ENCODE assay signal across 10 cellular contexts in the genomic region with DNA sequence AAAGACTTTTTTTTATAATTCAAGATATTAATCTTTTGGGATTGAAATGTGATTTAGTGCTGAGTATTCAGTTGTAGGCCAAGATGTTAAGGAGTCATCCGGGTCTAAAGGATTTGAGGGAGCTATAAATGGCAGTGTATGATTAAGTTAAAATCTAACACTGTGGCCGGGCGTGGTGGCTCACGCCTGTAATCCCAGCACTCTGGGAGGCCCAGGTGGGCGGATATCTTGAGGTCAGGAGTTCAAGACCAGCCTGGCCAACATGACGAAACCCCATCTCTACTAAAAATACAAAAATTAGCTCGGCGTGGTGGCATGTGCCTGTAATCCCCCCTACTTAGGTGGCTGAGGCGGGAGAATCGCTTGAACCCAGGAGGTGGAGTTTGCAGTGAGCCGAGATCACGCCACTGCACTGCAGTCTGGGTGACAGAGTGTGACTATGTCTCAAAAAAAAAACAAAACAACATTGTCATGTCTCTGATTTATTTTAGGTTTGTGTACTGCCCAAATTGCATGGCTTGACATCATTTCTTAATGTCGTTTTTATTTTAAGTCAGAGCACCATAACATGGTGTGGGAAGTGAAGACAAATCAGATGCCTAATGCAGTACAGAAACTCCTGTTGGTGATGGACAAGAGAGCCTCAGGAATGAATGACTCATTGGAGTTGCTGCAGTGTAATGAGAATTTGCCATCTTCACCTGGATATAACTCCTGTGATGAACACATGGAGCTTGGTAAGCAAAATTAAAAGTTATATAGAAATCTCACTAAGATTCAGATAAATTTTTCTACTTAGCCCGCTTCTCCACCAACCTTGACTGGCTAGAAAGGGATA. TPM values are rescaled to one million over a fixed set of nuclear protein-coding genes. Genes with fewer than 3 reads are reported as not detected.
A peak's percentile ranks its signal among the peaks of the same experiment; 100 is the strongest.
DNase-seq lines count a peak whose midpoint lies in the region; ATAC-seq and TF ChIP-seq lines count a peak whose summit lies in the region.
"Had no signal": no experiment of that assay in that cellular context is flagged by ENCODE, and none has a peak within 500 bp of the region (broad histone marks: within the 10 kb centered on the region; RNA-seq: fewer than 3 reads in every experiment).

No MANE protein-coding gene starts in this region.

- peaks cover 68% of the 10 kb centered on the region for H3K4me1 Mint-ChIP-seq in activated T-cell treated with anti-CD3 and anti-CD28 coated beads, Interleukin-2, amount 50 U/mL, for 24 hours (ENCODE audit: low read depth)
- peaks cover 33% of the 10 kb centered on the region for H3K4me1 Mint-ChIP-seq in stimulated activated memory B cell treated with anti-CD40 and anti-IgM and Interleukin-4, amounts not matched to agents 10 μg/mL and 1 μg/mL and 100 μg/mL, for 72 hours

- no peaks in the 10 kb centered on the region for H3K27me3 Mint-ChIP-seq in activated T-cell treated with anti-CD3 and anti-CD28 coated beads, Interleukin-2, amount 50 U/mL, for 24 hours
- no peaks in the 10 kb centered on the region for H3K27me3 Mint-ChIP-seq in stimulated activated memory B cell treated with anti-CD40 and anti-IgM and Interleukin-4, amounts not matched to agents 10 μg/mL and 1 μg/mL and 100 μg/mL, for 72 hours

- DNase-seq in activated T-cell treated with anti-CD3 and anti-CD28 coated beads, Interleukin-2, amount 50 U/mL, for 24 hours = no peak
- no peak for DNase-seq in activated T-cell treated with anti-CD3 and anti-CD28 coated beads for 4 hours
- peak; percentile 48 for DNase-seq in epithelial cell of prostate (ENCODE audit: low read depth, low spot score)
- no peak for DNase-seq in left lobe of liver (ENCODE audit: low spot score)
- DNase-seq: heart right ventricle had no signal

- peak overlapping the region; percentile 95 for H3K27ac Mint-ChIP-seq in activated T-cell treated with anti-CD3 and anti-CD28 coated beads, Interleukin-2, amount 50 U/mL, for 24 hours
- H3K27ac Mint-ChIP-seq in stimulated activated memory B cell treated with anti-CD40 and anti-IgM and Interleukin-4, amounts not matched to agents 10 μg/mL and 1 μg/mL and 100 μg/mL, for 72 hours = peak overlapping the region; percentile 71

- peak overlapping the region; percentile 1 for H3K4me3 Mint-ChIP-seq in activated T-cell treated with anti-CD3 and anti-CD28 coated beads, Interleukin-2, amount 50 U/mL, for 24 hours
- H3K4me3 Mint-ChIP-seq in stimulated activated memory B cell treated with anti-CD40 and anti-IgM and Interleukin-4, amounts not matched to agents 10 μg/mL and 1 μg/mL and 100 μg/mL, for 72 hours = no peak overlapping the region

- peaks cover 34% of the 10 kb centered on the region for H3K36me3 Mint-ChIP-seq in activated T-cell treated with anti-CD3 and anti-CD28 coated beads, Interleukin-2, amount 50 U/mL, for 24 hours (ENCODE audit: low read depth)
- H3K36me3 Mint-ChIP-seq in stimulated activated memory B cell treated with anti-CD40 and anti-IgM and Interleukin-4, amounts not matched to agents 10 μg/mL and 1 μg/mL and 100 μg/mL, for 72 hours = peaks cover 25% of the 10 kb centered on the region

- H3K9me3 Mint-ChIP-seq in activated T-cell treated with anti-CD3 and anti-CD28 coated beads, Interleukin-2, amount 50 U/mL, for 24 hours = no peaks in the 10 kb centered on the region
- H3K9me3 Mint-ChIP-seq in stimulated activated memory B cell treated with anti-CD40 and anti-IgM and Interleukin-4, amounts not matched to agents 10 μg/mL and 1 μg/mL and 100 μg/mL, for 72 hours = no peaks in the 10 kb centered on the region

- ATAC-seq in SK-N-SH treated with all-trans-retinoic acid at 6 μM for 48 hours (peak; percentile 74), GM18861 (IDR thresholded peaks at IDR 0.05; ENCODE audit: unreplicated experiment) (no peak), GM19452 (IDR thresholded peaks at IDR 0.05; ENCODE audit: unreplicated experiment) (no peak), left lobe of liver (no peak)
- no peak for ATAC-seq in stimulated activated memory B cell treated with anti-CD40 and anti-IgM and Interleukin-4, amounts not matched to agents 10 μg/mL and 1 μg/mL and 100 μg/mL, for 72 hours

- no peak overlapping the region for H3K27ac ChIP-seq in epithelial cell of prostate
- H3K27ac ChIP-seq: BLaER1 had no signal

TF ChIP-seq in SK-N-SH treated with all-trans-retinoic acid at 6 μM for 48 hours, 23 proteins besides CTCF, POLR2A, EP300 and RAD21:
- TF ChIP-seq ARNTL (CRISPR knock-in tag; IDR thresholded peaks at IDR 0.05; ENCODE audit: borderline replicate concordance, low read depth) (no peak), SNAI2 (CRISPR knock-in tag; IDR thresholded peaks at IDR 0.05) (no peak), POU6F1 (CRISPR knock-in tag; IDR thresholded peaks at IDR 0.05; ENCODE audit: borderline replicate concordance, low read depth) (no peak), PPARA (CRISPR knock-in tag; IDR thresholded peaks at IDR 0.05; ENCODE audit: borderline replicate concordance) (no peak), ESRRG (CRISPR knock-in tag; IDR thresholded peaks at IDR 0.05) (no peak), TCF4 (CRISPR knock-in tag; IDR thresholded peaks at IDR 0.05; ENCODE audit: borderline replicate concordance) (no peak), ZC3H10 (CRISPR knock-in tag; IDR thresholded peaks at IDR 0.05) (no peak), ZNF565 (CRISPR knock-in tag; conservative IDR thresholded peaks at IDR 0.05; ENCODE audit: low read depth) (no peak), TOX (CRISPR knock-in tag; IDR thresholded peaks at IDR 0.05; ENCODE audit: borderline replicate concordance) (no peak), ZFP30 (CRISPR knock-in tag; IDR thresholded peaks at IDR 0.05) (no peak)
- TF ChIP-seq, protein P1, sequence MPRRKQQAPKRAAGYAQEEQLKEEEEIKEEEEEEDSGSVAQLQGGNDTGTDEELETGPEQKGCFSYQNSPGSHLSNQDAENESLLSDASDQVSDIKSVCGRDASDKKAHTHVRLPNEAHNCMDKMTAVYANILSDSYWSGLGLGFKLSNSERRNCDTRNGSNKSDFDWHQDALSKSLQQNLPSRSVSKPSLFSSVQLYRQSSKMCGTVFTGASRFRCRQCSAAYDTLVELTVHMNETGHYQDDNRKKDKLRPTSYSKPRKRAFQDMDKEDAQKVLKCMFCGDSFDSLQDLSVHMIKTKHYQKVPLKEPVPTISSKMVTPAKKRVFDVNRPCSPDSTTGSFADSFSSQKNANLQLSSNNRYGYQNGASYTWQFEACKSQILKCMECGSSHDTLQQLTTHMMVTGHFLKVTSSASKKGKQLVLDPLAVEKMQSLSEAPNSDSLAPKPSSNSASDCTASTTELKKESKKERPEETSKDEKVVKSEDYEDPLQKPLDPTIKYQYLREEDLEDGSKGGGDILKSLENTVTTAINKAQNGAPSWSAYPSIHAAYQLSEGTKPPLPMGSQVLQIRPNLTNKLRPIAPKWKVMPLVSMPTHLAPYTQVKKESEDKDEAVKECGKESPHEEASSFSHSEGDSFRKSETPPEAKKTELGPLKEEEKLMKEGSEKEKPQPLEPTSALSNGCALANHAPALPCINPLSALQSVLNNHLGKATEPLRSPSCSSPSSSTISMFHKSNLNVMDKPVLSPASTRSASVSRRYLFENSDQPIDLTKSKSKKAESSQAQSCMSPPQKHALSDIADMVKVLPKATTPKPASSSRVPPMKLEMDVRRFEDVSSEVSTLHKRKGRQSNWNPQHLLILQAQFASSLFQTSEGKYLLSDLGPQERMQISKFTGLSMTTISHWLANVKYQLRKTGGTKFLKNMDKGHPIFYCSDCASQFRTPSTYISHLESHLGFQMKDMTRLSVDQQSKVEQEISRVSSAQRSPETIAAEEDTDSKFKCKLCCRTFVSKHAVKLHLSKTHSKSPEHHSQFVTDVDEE (CRISPR knock-in tag; IDR thresholded peaks at IDR 0.05) = no peak
- TF ChIP-seq, protein P2, sequence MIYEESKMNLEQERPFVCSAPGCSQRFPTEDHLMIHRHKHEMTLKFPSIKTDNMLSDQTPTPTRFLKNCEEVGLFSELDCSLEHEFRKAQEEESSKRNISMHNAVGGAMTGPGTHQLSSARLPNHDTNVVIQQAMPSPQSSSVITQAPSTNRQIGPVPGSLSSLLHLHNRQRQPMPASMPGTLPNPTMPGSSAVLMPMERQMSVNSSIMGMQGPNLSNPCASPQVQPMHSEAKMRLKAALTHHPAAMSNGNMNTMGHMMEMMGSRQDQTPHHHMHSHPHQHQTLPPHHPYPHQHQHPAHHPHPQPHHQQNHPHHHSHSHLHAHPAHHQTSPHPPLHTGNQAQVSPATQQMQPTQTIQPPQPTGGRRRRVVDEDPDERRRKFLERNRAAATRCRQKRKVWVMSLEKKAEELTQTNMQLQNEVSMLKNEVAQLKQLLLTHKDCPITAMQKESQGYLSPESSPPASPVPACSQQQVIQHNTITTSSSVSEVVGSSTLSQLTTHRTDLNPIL (CRISPR knock-in tag; IDR thresholded peaks at IDR 0.05; ENCODE audit: low read depth) = no peak

RNA-seq across cellular contexts. Expression of gene HBP1, which starts 10.7 kb away (rescaled TPM):
- total RNA-seq in left lobe of liver = 32.1 TPM
